In genomic region chr13:44035400-44035799, GRCh38 we compare ENCODE assay signal across 29 cellular contexts.
"Had no signal": no experiment of that assay in that cellular context is flagged by ENCODE, and none has a peak within 500 bp of the region (broad histone marks: within the 10 kb centered on the region; RNA-seq: fewer than 3 reads in every experiment).

No MANE protein-coding gene starts in this region.

- H3K36me3 Mint-ChIP-seq: stimulated activated effector memory CD8-positive, alpha-beta T cell treated with anti-CD3 and anti-CD28 coated beads, Interleukin-12 subunit alpha, Interleukin-12 subunit beta, amount 100 ng/mL, for 72 hours; stimulated activated memory B cell treated with anti-CD40 and anti-IgM and Interleukin-4, amounts not matched to agents 10 μg/mL and 1 μg/mL and 100 μg/mL, for 72 hours; stimulated activated naive B cell treated with anti-CD40 and anti-IgM and Interleukin-4, amounts not matched to agents 10 μg/mL and 1 μg/mL and 100 μg/mL, for 72 hours; type B pancreatic cell had no signal

- FAIRE-seq: urothelium cell line had no signal

- H3K4me1 ChIP-seq: suprapubic skin, thyroid gland, tibial nerve, upper lobe of left lung, upper lobe of right lung, uterus had no signal

- H3K27me3 ChIP-seq: stomach, suprapubic skin, testis, thyroid gland, tibial artery, tibial nerve, transverse colon, upper lobe of left lung, upper lobe of right lung, uterus, vagina had no signal

- H3K27ac ChIP-seq: stomach, suprapubic skin, thoracic aorta, thyroid gland, tibial artery, tibial nerve, transverse colon, upper lobe of left lung, upper lobe of right lung, uterus, vagina had no signal

- ATAC-seq: stimulated activated effector memory CD8-positive, alpha-beta T cell treated with anti-CD3 and anti-CD28 coated beads, Interleukin-12 subunit alpha, Interleukin-12 subunit beta, amount 100 ng/mL, for 72 hours; stimulated activated memory B cell treated with anti-CD40 and anti-IgM and Interleukin-4, amounts not matched to agents 10 μg/mL and 1 μg/mL and 100 μg/mL, for 72 hours; stimulated activated naive B cell treated with anti-CD40 and anti-IgM and Interleukin-4, amounts not matched to agents 10 μg/mL and 1 μg/mL and 100 μg/mL, for 72 hours; stimulated activated naive CD8-positive, alpha-beta T cell treated with anti-CD3 and anti-CD28 coated beads, Interleukin-15, amount 100 ng/mL, for 72 hours; stimulated activated naive CD8-positive, alpha-beta T cell treated with anti-CD3 and anti-CD28 coated beads, Interleukin-15, Interleukin-2, amounts not matched to agents 100 U/mL and 50 U/mL, for 24 hours; upper lobe of right lung had no signal

- H3K27me3 Mint-ChIP-seq: stimulated activated naive CD8-positive, alpha-beta T cell treated with anti-CD3 and anti-CD28 coated beads, Interleukin-15, amount 100 ng/mL, for 72 hours; type B pancreatic cell had no signal

- H3K4me3 Mint-ChIP-seq: stimulated activated effector memory CD8-positive, alpha-beta T cell treated with anti-CD3 and anti-CD28 coated beads, Interleukin-12 subunit alpha, Interleukin-12 subunit beta, amount 100 ng/mL, for 72 hours; stimulated activated memory B cell treated with anti-CD40 and anti-IgM and Interleukin-4, amounts not matched to agents 10 μg/mL and 1 μg/mL and 100 μg/mL, for 72 hours; stimulated activated naive B cell treated with anti-CD40 and anti-IgM and Interleukin-4, amounts not matched to agents 10 μg/mL and 1 μg/mL and 100 μg/mL, for 72 hours; stimulated activated naive CD8-positive, alpha-beta T cell treated with anti-CD3 and anti-CD28 coated beads, Interleukin-15, amount 100 ng/mL, for 72 hours; stimulated activated naive CD8-positive, alpha-beta T cell treated with anti-CD3 and anti-CD28 coated beads, Interleukin-15, Interleukin-2, amounts not matched to agents 100 ng/mL and 50 ng/mL, for 24 hours; type B pancreatic cell had no signal

- H3K4me1 Mint-ChIP-seq: stimulated activated effector memory CD8-positive, alpha-beta T cell treated with anti-CD3 and anti-CD28 coated beads, Interleukin-12 subunit alpha, Interleukin-12 subunit beta, amount 100 ng/mL, for 72 hours; stimulated activated memory B cell treated with anti-CD40 and anti-IgM and Interleukin-4, amounts not matched to agents 10 μg/mL and 1 μg/mL and 100 μg/mL, for 72 hours; stimulated activated naive B cell treated with anti-CD40 and anti-IgM and Interleukin-4, amounts not matched to agents 10 μg/mL and 1 μg/mL and 100 μg/mL, for 72 hours; stimulated activated naive CD8-positive, alpha-beta T cell treated with anti-CD3 and anti-CD28 coated beads, Interleukin-15, amount 100 ng/mL, for 72 hours had no signal

- H3K4me3 ChIP-seq: stomach, suprapubic skin, testis, thoracic aorta, thyroid gland, tibial artery, tibial nerve, transverse colon, upper lobe of left lung, upper lobe of right lung, uterus, vagina had no signal

- H3K27ac Mint-ChIP-seq: stimulated activated effector memory CD8-positive, alpha-beta T cell treated with anti-CD3 and anti-CD28 coated beads, Interleukin-12 subunit alpha, Interleukin-12 subunit beta, amount 100 ng/mL, for 72 hours; stimulated activated memory B cell treated with anti-CD40 and anti-IgM and Interleukin-4, amounts not matched to agents 10 μg/mL and 1 μg/mL and 100 μg/mL, for 72 hours; stimulated activated naive B cell treated with anti-CD40 and anti-IgM and Interleukin-4, amounts not matched to agents 10 μg/mL and 1 μg/mL and 100 μg/mL, for 72 hours; stimulated activated naive CD8-positive, alpha-beta T cell treated with anti-CD3 and anti-CD28 coated beads, Interleukin-15, amount 100 ng/mL, for 72 hours; stimulated activated naive CD8-positive, alpha-beta T cell treated with anti-CD3 and anti-CD28 coated beads, Interleukin-15, Interleukin-2, amounts not matched to agents 100 ng/mL and 50 ng/mL, for 24 hours; type B pancreatic cell had no signal

- H3K36me3 ChIP-seq: stomach, suprapubic skin, thoracic aorta, thyroid gland, tibial artery, tibial nerve, transverse colon, upper lobe of left lung, upper lobe of right lung, uterus, vagina had no signal

- H3K9me3 Mint-ChIP-seq: stimulated activated effector memory CD8-positive, alpha-beta T cell treated with anti-CD3 and anti-CD28 coated beads, Interleukin-12 subunit alpha, Interleukin-12 subunit beta, amount 100 ng/mL, for 72 hours; stimulated activated naive B cell treated with anti-CD40 and anti-IgM and Interleukin-4, amounts not matched to agents 10 μg/mL and 1 μg/mL and 100 μg/mL, for 72 hours; stimulated activated naive CD8-positive, alpha-beta T cell treated with anti-CD3 and anti-CD28 coated beads, Interleukin-15, Interleukin-2, amounts not matched to agents 100 ng/mL and 50 ng/mL, for 24 hours; type B pancreatic cell had no signal

- DNase-seq: stimulated activated CD4-positive, alpha-beta T cell treated with anti-CD3 and anti-CD28 coated beads, Interleukin-2, amount 100 ng/mL, for 48 hours; stimulated activated CD4-positive, alpha-beta T cell treated with anti-CD3 and anti-CD28 coated beads, Interleukin-4, amount 100 ng/mL, for 1 hour; stimulated activated CD4-positive, alpha-beta T cell treated with anti-CD3 and anti-CD28 coated beads, Interleukin-4, amount 100 ng/mL, for 24 hours; stimulated activated CD4-positive, alpha-beta T cell treated with anti-CD3 and anti-CD28 coated beads, Interleukin-4, amount 100 ng/mL, for 4 hours; stimulated activated CD8-positive, alpha-beta memory T cell treated with anti-CD3 and anti-CD28 coated beads, Interleukin-4, amount 100 ng/mL, for 48 hours; stimulated activated naive B cell treated with anti-CD40 and anti-IgM and Interleukin-4, amounts not matched to agents 10 μg/mL and 1 μg/mL and 100 μg/mL, for 72 hours; stimulated activated naive CD4-positive, alpha-beta T cell; stimulated activated naive CD4-positive, alpha-beta T cell treated with Interleukin-2 at 50 U/mL for 16 hours; stimulated activated naive CD8-positive, alpha-beta T cell treated with anti-CD3 and anti-CD28 coated beads, Interleukin-15, amount 100 ng/mL, for 72 hours; stimulated activated naive CD8-positive, alpha-beta T cell treated with anti-CD3 and anti-CD28 coated beads, Interleukin-15, Interleukin-2, amounts not matched to agents 100 U/mL and 50 U/mL, for 24 hours; stomach; substantia nigra; testis; thyroid gland; tibial artery; transverse colon; trophoblast cell; upper lobe of left lung; upper lobe of right lung; uterus had no signal

- H3K9me3 ChIP-seq: stomach, suprapubic skin, testis, thoracic aorta, thyroid gland, tibial artery, transverse colon, upper lobe of left lung, upper lobe of right lung, uterus, vagina had no signal
